Comparison of ENCODE assay signal across 13 cellular contexts in genomic region chr6:132931937-132932336, GRCh38.
A peak's percentile ranks its signal among the peaks of the same experiment; 100 is the strongest.
DNase-seq lines count a peak whose midpoint lies in the region; ATAC-seq and TF ChIP-seq lines count a peak whose summit lies in the region.
"Had no signal": no experiment of that assay in that cellular context is flagged by ENCODE, and none has a peak within 500 bp of the region (broad histone marks: within the 10 kb centered on the region; RNA-seq: fewer than 3 reads in every experiment).

No MANE protein-coding gene starts in this region.

- H3K4me1 Mint-ChIP-seq in activated T-cell treated with anti-CD3 and anti-CD28 coated beads, Interleukin-2, amount 50 U/mL, for 4 hours (ENCODE audit: low read depth) = no peaks in the 10 kb centered on the region

- no peak overlapping the region for H2AFZ ChIP-seq in OCI-LY7 (ENCODE audit: low read length)

- intact Hi-C loops in OCI-LY7 (cut with micrococcal nuclease; ENCODE audit: unreplicated experiment) = loop anchor here (10.0 kb wide), 1 partner anchor 257 kb away; no protein-coding TSS in a partner anchor

- no peak overlapping the region for H3K4me3 ChIP-seq in OCI-LY7 (ENCODE audit: low read depth, low read length, poor library complexity, severe bottlenecking)
- H3K4me3 ChIP-seq: stomach had no signal

- no peaks in the 10 kb centered on the region for H3K36me3 ChIP-seq in OCI-LY7 (ENCODE audit: insufficient read depth, low read length)
- H3K36me3 ChIP-seq: stomach had no signal

- POLR2A ChIA-PET in OCI-LY7 (lab: Charles Lee) = interaction anchor here (0.7 to 1.1 kb wide), 2 partner anchors 26 to 418 kb away, joined by 3 read pairs; no protein-coding TSS in a partner anchor

- ATAC-seq in HG03442 (IDR thresholded peaks at IDR 0.05; ENCODE audit: unreplicated experiment) = no peak
- no peak for ATAC-seq in activated T-cell treated with anti-CD3 and anti-CD28 coated beads, Interleukin-2, amount 50 U/mL, for 4 hours

- H3K79me2 ChIP-seq in OCI-LY7 (ENCODE audit: insufficient read depth, low read depth, low read length) = no peaks in the 10 kb centered on the region

- H3K27me3 Mint-ChIP-seq in activated T-cell treated with anti-CD3 and anti-CD28 coated beads, Interleukin-2, amount 50 U/mL, for 4 hours (ENCODE audit: low read depth) = peaks cover 13% of the 10 kb centered on the region

- no peaks in the 10 kb centered on the region for H3K4me1 ChIP-seq in OCI-LY7 (ENCODE audit: insufficient read depth, low read length, poor library complexity, severe bottlenecking)
- H3K4me1 ChIP-seq: stomach had no signal

- no peaks in the 10 kb centered on the region for H4K20me1 ChIP-seq in OCI-LY7 (ENCODE audit: insufficient read depth, low read length)

- DNase-seq in NCI-H146 (lab: John Stamatoyannopoulos, UW) = peak; percentile 18
- DNase-seq in NCI-H146 treated with DMSO at 0.1 percent for 48 hours (lab: John Stamatoyannopoulos, UW; ENCODE audit: unreplicated experiment) = no peak
- DNase-seq in amniotic epithelial cell (ENCODE audit: low read depth) = peak; percentile 83
- DNase-seq in kidney tubule cell (ENCODE audit: low spot score) = peak; percentile 84
- no peak for DNase-seq in activated T-cell treated with anti-CD3 and anti-CD28 coated beads, Interleukin-2, amount 50 U/mL, for 4 hours
- no peak for DNase-seq in NCI-H1105 treated with DMSO at 0.1 percent for 48 hours (lab: John Stamatoyannopoulos, UW)
- no peak for DNase-seq in OCI-LY7 (ENCODE audit: low spot score)
- DNase-seq: 8988T; activated T-cell treated with anti-CD3 and anti-CD28 coated beads, Interleukin-2, amount 50 U/mL, for 48 hours; GF-D8; GOT3; stomach had no signal

- no peak overlapping the region for H3K4me2 ChIP-seq in OCI-LY7 (ENCODE audit: low read length)

- no peaks in the 10 kb centered on the region for H3K36me3 Mint-ChIP-seq in activated T-cell treated with anti-CD3 and anti-CD28 coated beads, Interleukin-2, amount 50 U/mL, for 4 hours (ENCODE audit: insufficient read depth)

- no peaks in the 10 kb centered on the region for H3K9me2 ChIP-seq in OCI-LY7 (ENCODE audit: insufficient read depth, low read length)

- H3K9me3 Mint-ChIP-seq in activated T-cell treated with anti-CD3 and anti-CD28 coated beads, Interleukin-2, amount 50 U/mL, for 4 hours = no peaks in the 10 kb centered on the region

- BruUV-seq in OCI-LY7 (replicated peaks; lab: Mats Ljungman, UMichigan) = no TSS peak

- H3K9me3 ChIP-seq in OCI-LY7 (ENCODE audit: low read length) = no peaks in the 10 kb centered on the region
- H3K9me3 ChIP-seq: stomach had no signal

- H3K27ac ChIP-seq in OCI-LY7 (ENCODE audit: low read depth, low read length, poor library complexity, severe bottlenecking) = no peak overlapping the region
- H3K27ac ChIP-seq: stomach had no signal

- no peak overlapping the region for H3K4me3 Mint-ChIP-seq in activated T-cell treated with anti-CD3 and anti-CD28 coated beads, Interleukin-2, amount 50 U/mL, for 4 hours

- CTCF ChIA-PET in OCI-LY7 (lab: Charles Lee; ENCODE audit: unreplicated experiment) = no interaction called here

- TF ChIP-seq CTCF in OCI-LY7 (conservative IDR thresholded peaks at IDR 0.05; ENCODE audit: low read length) = no peak

Comparison
In these comparisons a context has a peak if more than half of its experiments do, and no peak if none do; other contexts are left out.
1. DNase-seq: peak in NCI-H146 (single experiment), amniotic epithelial cell (single experiment) and kidney tubule cell (single experiment); none in NCI-H146 treated with DMSO at 0.1 percent for 48 hours (single experiment), activated T-cell treated with anti-CD3 and anti-CD28 coated beads, Interleukin-2, amount 50 U/mL, for 4 hours (single experiment), NCI-H1105 treated with DMSO at 0.1 percent for 48 hours (single experiment) and OCI-LY7 (single experiment).